ENCODE assay signal across 1 cellular context in genomic region chr3:168047190-168047795, GRCh38.
TF ChIP-seq lines count a peak whose summit lies in the region.

No MANE protein-coding gene starts in this region.

TF ChIP-seq in HEK293, 187 proteins besides CTCF, POLR2A, EP300 and RAD21 (continued from another document):
- TF ChIP-seq ZBTB6 (tag by site-specific recombination; IDR thresholded peaks at IDR 0.05) (no peak), ZNF221 (tag by site-specific recombination; IDR thresholded peaks at IDR 0.05; ENCODE audit: borderline replicate concordance) (no peak), AEBP2 (tag by site-specific recombination; IDR thresholded peaks at IDR 0.05; ENCODE audit: borderline replicate concordance) (no peak), ZNF837 (tag by site-specific recombination; IDR thresholded peaks at IDR 0.05) (no peak), SCRT1 (tag by site-specific recombination; IDR thresholded peaks at IDR 0.05; ENCODE audit: borderline replicate concordance) (no peak), GLIS1 (tag by site-specific recombination; IDR thresholded peaks at IDR 0.05) (no peak), ZNF2 (tag by site-specific recombination; IDR thresholded peaks at IDR 0.05) (peak; percentile 95), ZBTB17 (tag by site-specific recombination; IDR thresholded peaks at IDR 0.05) (peak; percentile 63), ZFP41 (tag by site-specific recombination; IDR thresholded peaks at IDR 0.05; ENCODE audit: borderline replicate concordance) (no peak), ZNF513 (tag by site-specific recombination; IDR thresholded peaks at IDR 0.05) (no peak), ATF2 (tag by site-specific recombination; IDR thresholded peaks at IDR 0.05; ENCODE audit: low read depth) (no peak), ZNF670 (tag by site-specific recombination; IDR thresholded peaks at IDR 0.05; ENCODE audit: low read depth) (no peak), SALL2 (tag by site-specific recombination; IDR thresholded peaks at IDR 0.05; ENCODE audit: borderline replicate concordance) (no peak), KLF17 (tag by site-specific recombination; IDR thresholded peaks at IDR 0.05) (no peak), KLF8 (tag by site-specific recombination; IDR thresholded peaks at IDR 0.05) (no peak), ZNF747 (tag by site-specific recombination; IDR thresholded peaks at IDR 0.05) (no peak), ZFP37 (tag by site-specific recombination; IDR thresholded peaks at IDR 0.05) (no peak), RBAK (tag by site-specific recombination; IDR thresholded peaks at IDR 0.05) (no peak), ZSCAN30 (tag by site-specific recombination; IDR thresholded peaks at IDR 0.05) (peak; percentile 80), ZNF175 (tag by site-specific recombination; IDR thresholded peaks at IDR 0.05) (no peak), ZNF677 (tag by site-specific recombination; IDR thresholded peaks at IDR 0.05) (no peak), ZNF510 (tag by site-specific recombination; IDR thresholded peaks at IDR 0.05; ENCODE audit: insufficient replicate concordance) (no peak), ZNF112 (tag by site-specific recombination; IDR thresholded peaks at IDR 0.05) (no peak), MEIS1 (CRISPR knock-in tag; IDR thresholded peaks at IDR 0.05; ENCODE audit: borderline replicate concordance) (no peak), ZBTB21 (tag by site-specific recombination; IDR thresholded peaks at IDR 0.05) (no peak), ZNF423 (tag by site-specific recombination; IDR thresholded peaks at IDR 0.05) (no peak), ZNF140 (tag by site-specific recombination; IDR thresholded peaks at IDR 0.05) (no peak), ZNF768 (tag by site-specific recombination; IDR thresholded peaks at IDR 0.05) (no peak), HIC1 (tag by site-specific recombination; IDR thresholded peaks at IDR 0.05) (no peak), PRDM1 (tag by site-specific recombination; IDR thresholded peaks at IDR 0.05) (no peak), ZNF596 (tag by site-specific recombination; IDR thresholded peaks at IDR 0.05) (no peak)
- TF ChIP-seq, protein P1, sequence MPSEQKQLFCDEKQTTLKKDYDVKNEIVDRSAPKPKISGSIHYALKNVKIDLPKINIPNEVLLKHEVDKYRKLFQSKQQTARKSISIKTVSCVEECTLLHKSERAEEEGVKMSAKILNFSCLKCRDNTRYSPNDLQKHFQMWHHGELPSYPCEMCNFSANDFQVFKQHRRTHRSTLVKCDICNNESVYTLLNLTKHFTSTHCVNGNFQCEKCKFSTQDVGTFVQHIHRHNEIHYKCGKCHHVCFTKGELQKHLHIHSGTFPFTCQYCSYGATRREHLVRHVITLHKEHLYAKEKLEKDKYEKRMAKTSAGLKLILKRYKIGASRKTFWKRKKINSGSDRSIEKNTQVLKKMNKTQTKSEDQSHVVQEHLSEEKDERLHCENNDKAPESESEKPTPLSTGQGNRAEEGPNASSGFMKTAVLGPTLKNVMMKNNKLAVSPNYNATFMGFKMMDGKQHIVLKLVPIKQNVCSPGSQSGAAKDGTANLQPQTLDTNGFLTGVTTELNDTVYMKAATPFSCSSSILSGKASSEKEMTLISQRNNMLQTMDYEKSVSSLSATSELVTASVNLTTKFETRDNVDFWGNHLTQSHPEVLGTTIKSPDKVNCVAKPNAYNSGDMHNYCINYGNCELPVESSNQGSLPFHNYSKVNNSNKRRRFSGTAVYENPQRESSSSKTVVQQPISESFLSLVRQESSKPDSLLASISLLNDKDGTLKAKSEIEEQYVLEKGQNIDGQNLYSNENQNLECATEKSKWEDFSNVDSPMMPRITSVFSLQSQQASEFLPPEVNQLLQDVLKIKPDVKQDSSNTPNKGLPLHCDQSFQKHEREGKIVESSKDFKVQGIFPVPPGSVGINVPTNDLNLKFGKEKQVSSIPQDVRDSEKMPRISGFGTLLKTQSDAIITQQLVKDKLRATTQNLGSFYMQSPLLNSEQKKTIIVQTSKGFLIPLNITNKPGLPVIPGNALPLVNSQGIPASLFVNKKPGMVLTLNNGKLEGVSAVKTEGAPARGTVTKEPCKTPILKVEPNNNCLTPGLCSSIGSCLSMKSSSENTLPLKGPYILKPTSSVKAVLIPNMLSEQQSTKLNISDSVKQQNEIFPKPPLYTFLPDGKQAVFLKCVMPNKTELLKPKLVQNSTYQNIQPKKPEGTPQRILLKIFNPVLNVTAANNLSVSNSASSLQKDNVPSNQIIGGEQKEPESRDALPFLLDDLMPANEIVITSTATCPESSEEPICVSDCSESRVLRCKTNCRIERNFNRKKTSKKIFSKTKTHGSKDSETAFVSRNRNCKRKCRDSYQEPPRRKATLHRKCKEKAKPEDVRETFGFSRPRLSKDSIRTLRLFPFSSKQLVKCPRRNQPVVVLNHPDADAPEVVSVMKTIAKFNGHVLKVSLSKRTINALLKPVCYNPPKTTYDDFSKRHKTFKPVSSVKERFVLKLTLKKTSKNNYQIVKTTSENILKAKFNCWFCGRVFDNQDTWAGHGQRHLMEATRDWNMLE (tag by site-specific recombination; conservative IDR thresholded peaks at IDR 0.05; ENCODE audit: low read depth) = no peak
- TF ChIP-seq, protein P2, sequence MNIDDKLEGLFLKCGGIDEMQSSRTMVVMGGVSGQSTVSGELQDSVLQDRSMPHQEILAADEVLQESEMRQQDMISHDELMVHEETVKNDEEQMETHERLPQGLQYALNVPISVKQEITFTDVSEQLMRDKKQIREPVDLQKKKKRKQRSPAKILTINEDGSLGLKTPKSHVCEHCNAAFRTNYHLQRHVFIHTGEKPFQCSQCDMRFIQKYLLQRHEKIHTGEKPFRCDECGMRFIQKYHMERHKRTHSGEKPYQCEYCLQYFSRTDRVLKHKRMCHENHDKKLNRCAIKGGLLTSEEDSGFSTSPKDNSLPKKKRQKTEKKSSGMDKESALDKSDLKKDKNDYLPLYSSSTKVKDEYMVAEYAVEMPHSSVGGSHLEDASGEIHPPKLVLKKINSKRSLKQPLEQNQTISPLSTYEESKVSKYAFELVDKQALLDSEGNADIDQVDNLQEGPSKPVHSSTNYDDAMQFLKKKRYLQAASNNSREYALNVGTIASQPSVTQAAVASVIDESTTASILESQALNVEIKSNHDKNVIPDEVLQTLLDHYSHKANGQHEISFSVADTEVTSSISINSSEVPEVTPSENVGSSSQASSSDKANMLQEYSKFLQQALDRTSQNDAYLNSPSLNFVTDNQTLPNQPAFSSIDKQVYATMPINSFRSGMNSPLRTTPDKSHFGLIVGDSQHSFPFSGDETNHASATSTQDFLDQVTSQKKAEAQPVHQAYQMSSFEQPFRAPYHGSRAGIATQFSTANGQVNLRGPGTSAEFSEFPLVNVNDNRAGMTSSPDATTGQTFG (tag by site-specific recombination; IDR thresholded peaks at IDR 0.05; ENCODE audit: borderline replicate concordance) = no peak
